16 cellular contexts compared by ENCODE assay signal in genomic region chr10:85544956-85545355, GRCh38.
"Had no signal": no experiment of that assay in that cellular context is flagged by ENCODE, and none has a peak within 500 bp of the region (broad histone marks: within the 10 kb centered on the region; RNA-seq: fewer than 3 reads in every experiment).

No MANE protein-coding gene starts in this region.

- H3K27me3 ChIP-seq: brain microvascular endothelial cell had no signal

- H3K9me3 ChIP-seq: gastroesophageal sphincter, heart right ventricle, lower lobe of right lung, mucosa of descending colon, thoracic aorta had no signal

- H3K9ac ChIP-seq: parathyroid adenoma had no signal

- ATAC-seq: effector memory CD8-positive, alpha-beta T cell; gastroesophageal sphincter; heart right ventricle; left colon; lower lobe of right lung; mucosa of descending colon; naive thymus-derived CD8-positive, alpha-beta T cell; stimulated activated effector memory CD8-positive, alpha-beta T cell treated with anti-CD3 and anti-CD28 coated beads, Interleukin-12 subunit alpha, Interleukin-12 subunit beta, amount 100 ng/mL, for 72 hours had no signal

- H3K36me3 ChIP-seq: brain microvascular endothelial cell, gastroesophageal sphincter, heart right ventricle, lower lobe of right lung, thoracic aorta had no signal

- H3K27ac ChIP-seq: brain microvascular endothelial cell, gastroesophageal sphincter, heart right ventricle, lower lobe of right lung, parathyroid adenoma, thoracic aorta had no signal

- H3K4me3 ChIP-seq: gastroesophageal sphincter, heart right ventricle, lower lobe of right lung, mucosa of descending colon, thoracic aorta had no signal

- DNase-seq: activated CD4-positive, CD25-positive, alpha-beta regulatory T cell treated with anti-CD3 and anti-CD28 coated beads, Interleukin-2, amount 50 U/mL, for 72 hours; anterior cingulate cortex; brain microvascular endothelial cell; cerebellar nuclear complex; effector memory CD8-positive, alpha-beta T cell; heart right ventricle; left colon; lower lobe of right lung; mucosa of descending colon; naive thymus-derived CD8-positive, alpha-beta T cell; stimulated activated CD4-positive, alpha-beta T cell treated with anti-CD3 and anti-CD28 coated beads, Interleukin-12 subunit alpha, Interleukin-12 subunit beta, amount 100 ng/mL, for 4 hours; T1000 had no signal

- H3K4me1 ChIP-seq: gastroesophageal sphincter, heart right ventricle, lower lobe of right lung, parathyroid adenoma had no signal
